ENCODE assay signal across 16 cellular contexts in genomic region chr6:29797120-29797519, GRCh38. TPM values are rescaled to one million over a fixed set of nuclear protein-coding genes. Genes with fewer than 3 reads are reported as not detected.
DNase-seq lines count a peak whose midpoint lies in the region; ATAC-seq and TF ChIP-seq lines count a peak whose summit lies in the region.
"Had no signal": no experiment of that assay in that cellular context is flagged by ENCODE, and none has a peak within 500 bp of the region (broad histone marks: within the 10 kb centered on the region; RNA-seq: fewer than 3 reads in every experiment).

No MANE protein-coding gene starts in this region.

- no peak overlapping the region for H3K4ac ChIP-seq in IMR-90 (ENCODE audit: low read depth, low read length)

- no peaks in the 10 kb centered on the region for H3K79me1 ChIP-seq in IMR-90 (ENCODE audit: low read depth in 1 of 2, low read length in 2 of 2)

- H3K36me3 ChIP-seq in IMR-90 (ENCODE audit: control insufficient read depth, insufficient read depth, low read length) = no peaks in the 10 kb centered on the region
- H3K36me3 ChIP-seq: BE2C had no signal

- TF ChIP-seq CTCF in IMR-90 (conservative IDR thresholded peaks at IDR 0.05; ENCODE audit: low read depth, low read length) = no peak
- no peak for TF ChIP-seq CTCF in GM10266 (IDR thresholded peaks at IDR 0.05; ENCODE audit: control insufficient read depth, insufficient read depth, low read depth, missing control alignments)
- TF ChIP-seq CTCF in CD4-positive, alpha-beta T cell (IDR thresholded peaks at IDR 0.05) = no peak
- TF ChIP-seq CTCF in natural killer cell (IDR thresholded peaks at IDR 0.05) = no peak

- H3K14ac ChIP-seq in IMR-90 (replicated peaks; ENCODE audit: low read depth, low read length) = no peak overlapping the region

- H3K27me3 ChIP-seq in IMR-90 (ENCODE audit: control insufficient read depth, insufficient read depth, low read length) = peaks cover 20% of the 10 kb centered on the region
- H3K27me3 ChIP-seq in CD4-positive, alpha-beta T cell (ENCODE audit: control insufficient read depth, insufficient read depth, low read length) = peaks cover 15% of the 10 kb centered on the region

- H3K27me3 Mint-ChIP-seq in CD4-positive, alpha-beta T cell = peaks cover 49% of the 10 kb centered on the region
- peaks cover 33 to 50% of the 10 kb centered on the region in 2 donors for H3K27me3 Mint-ChIP-seq in natural killer cell (ENCODE audit: low read depth in 2 of 2)

- no peak overlapping the region for H3K9ac ChIP-seq in IMR-90 (ENCODE audit: low read depth, low read length)

- CTCF ChIA-PET in IMR-90 (lab: Yijun Ruan, JAX) = no interaction called here
- CTCF ChIA-PET in CD4-positive, alpha-beta T cell (lab: Charles Lee) = no interaction called here

- H3K27ac Mint-ChIP-seq in CD4-positive, alpha-beta T cell = no peak overlapping the region
- H3K27ac Mint-ChIP-seq in natural killer cell = no peak overlapping the region
- H3K27ac Mint-ChIP-seq: endodermal cell; stimulated activated naive CD8-positive, alpha-beta T cell treated with anti-CD3 and anti-CD28 coated beads, Interleukin-15, Interleukin-2, amounts not matched to agents 100 ng/mL and 50 ng/mL, for 24 hours had no signal

- POLR2A ChIA-PET in IMR-90 (lab: Charles Lee; ENCODE audit: unreplicated experiment) = no interaction called here
- POLR2A ChIA-PET in CD4-positive, alpha-beta T cell (lab: Charles Lee) = interaction anchor here (0.6 to 2.4 kb wide), 2 partner anchors 151 to 158 kb away, joined by 3 to 21 read pairs; no protein-coding TSS in a partner anchor

- TF ChIP-seq RAD21 in IMR-90 (IDR thresholded peaks at IDR 0.05; ENCODE audit: low read length) = no peak

- in situ Hi-C loops in IMR-90 (cut with MboI; ENCODE audit: low sequenced_read_pairs) = no loop called here

- no peak overlapping the region for H3K4me3 ChIP-seq in IMR-90 (ENCODE audit: insufficient read depth, low read depth, low read length)
- H3K4me3 ChIP-seq: K562 had no signal

- no peak overlapping the region for H3K27ac ChIP-seq in IMR-90 (ENCODE audit: insufficient read depth, low read length)
- no peak overlapping the region for H3K27ac ChIP-seq in CD4-positive, alpha-beta T cell (ENCODE audit: low read depth, low read length)

- no peak for TF ChIP-seq POLR2A in IMR-90 (IDR thresholded peaks at IDR 0.05; ENCODE audit: low read depth, low read length)

- no peak overlapping the region for H3K23ac ChIP-seq in IMR-90 (ENCODE audit: low read depth, low read length)

- no peaks in the 10 kb centered on the region for H3K9me3 Mint-ChIP-seq in CD4-positive, alpha-beta T cell
- no peaks in the 10 kb centered on the region for H3K9me3 Mint-ChIP-seq in natural killer cell
- H3K9me3 Mint-ChIP-seq: stimulated activated naive CD8-positive, alpha-beta T cell treated with anti-CD3 and anti-CD28 coated beads, Interleukin-15, Interleukin-2, amounts not matched to agents 100 ng/mL and 50 ng/mL, for 24 hours had no signal

- no peak overlapping the region for H3K4me2 ChIP-seq in IMR-90 (ENCODE audit: low read depth, low read length)

- H3K36me3 Mint-ChIP-seq in CD4-positive, alpha-beta T cell (ENCODE audit: low read depth) = peaks cover 6% of the 10 kb centered on the region
- no peaks in the 10 kb centered on the region for H3K36me3 Mint-ChIP-seq in natural killer cell

- no peak overlapping the region for H2BK5ac ChIP-seq in IMR-90 (ENCODE audit: low read depth, low read length, poor library complexity, severe bottlenecking)

- no peaks in the 10 kb centered on the region for H3K9me3 ChIP-seq in IMR-90 (ENCODE audit: control insufficient read depth, insufficient read depth, low read length)
- H3K9me3 ChIP-seq in CD4-positive, alpha-beta T cell (ENCODE audit: control insufficient read depth, low read length) = no peaks in the 10 kb centered on the region
- H3K9me3 ChIP-seq: BE2C had no signal

- H2BK120ac ChIP-seq in IMR-90 (ENCODE audit: low read depth, low read length) = no peak overlapping the region

- no peak overlapping the region for H3K4me3 Mint-ChIP-seq in CD4-positive, alpha-beta T cell
- no peak overlapping the region for H3K4me3 Mint-ChIP-seq in natural killer cell
- H3K4me3 Mint-ChIP-seq: endodermal cell; stimulated activated naive CD8-positive, alpha-beta T cell treated with anti-CD3 and anti-CD28 coated beads, Interleukin-15, Interleukin-2, amounts not matched to agents 100 ng/mL and 50 ng/mL, for 24 hours had no signal

- H3K56ac ChIP-seq in IMR-90 (ENCODE audit: extremely low read depth, insufficient read depth, low read length) = no peak overlapping the region

- H4K5ac ChIP-seq in IMR-90 (ENCODE audit: low read depth, low read length) = no peak overlapping the region

- H4K91ac ChIP-seq in IMR-90 (ENCODE audit: insufficient read depth, low read depth, low read length) = no peak overlapping the region

- H2AFZ ChIP-seq in IMR-90 (replicated peaks; ENCODE audit: low read length, poor library complexity) = peak overlapping the region; percentile 51

- ATAC-seq in IMR-90 (ENCODE audit: low read depth) (peak; percentile 59; the same call in 1 of the 2 replicates), natural killer cell (no peak)
- ATAC-seq in CD4-positive, alpha-beta T cell (ENCODE audit: poor library complexity) = no peak
- ATAC-seq: K562, SK-N-SH treated with all-trans-retinoic acid at 6 μM for 48 hours had no signal

- no peak overlapping the region for H3K18ac ChIP-seq in IMR-90 (ENCODE audit: low read depth, low read length)

- no CpG with 5 or more reads among the region's 2 CpGs for WGBS in IMR-90 (ENCODE audit: extremely low coverage in 2 of 2, insufficient read length in 1 of 2), 2 experiments

- no TSS peak for BruUV-seq in IMR-90 (replicated peaks; lab: Mats Ljungman, UMichigan)

- no peaks in the 10 kb centered on the region for H4K20me1 ChIP-seq in IMR-90 (ENCODE audit: insufficient read depth, low read length)

- no peak overlapping the region for H4K8ac ChIP-seq in IMR-90 (ENCODE audit: low read depth in 2 of 2, low read length in 2 of 2)

- intact Hi-C loops in IMR-90 (cut with micrococcal nuclease) (no loop called here), natural killer cell (cut with micrococcal nuclease) (no loop called here)
- intact Hi-C loops in CD4-positive, alpha-beta T cell (cut with DNase I, micrococcal nuclease) = no loop called here

- no peaks in the 10 kb centered on the region for H3K4me1 ChIP-seq in IMR-90 (ENCODE audit: control insufficient read depth, insufficient read depth, low read length)
- H3K4me1 ChIP-seq: BE2C had no signal

- dilution Hi-C loops in IMR-90 (cut with HindIII; ENCODE audit: low sequenced_read_pairs, unreplicated experiment) = loop anchor here (10.0 kb wide), 1 partner anchor 158 kb away; no protein-coding TSS in a partner anchor

- no peaks in the 10 kb centered on the region for H3K9me1 ChIP-seq in IMR-90 (ENCODE audit: insufficient read depth, low read length)

- H3K4me1 Mint-ChIP-seq in CD4-positive, alpha-beta T cell (ENCODE audit: low read depth) = peaks cover 15% of the 10 kb centered on the region
- peaks cover 9 to 12% of the 10 kb centered on the region in 2 donors for H3K4me1 Mint-ChIP-seq in natural killer cell
- H3K4me1 Mint-ChIP-seq: endodermal cell had no signal

- no peak overlapping the region for H2AK9ac ChIP-seq in IMR-90 (replicated peaks; ENCODE audit: low read depth, low read length, poor library complexity)

- H2AK5ac ChIP-seq in IMR-90 (ENCODE audit: low read depth, low read length) = no peak overlapping the region

- peak; percentile 30 for DNase-seq in AG20443 (ENCODE audit: low spot score)
- peak; percentile 39 for DNase-seq in IMR-90
- DNase-seq in amniotic stem cell (lab: John Stamatoyannopoulos, UW) = peak; percentile 18
- peak; percentile 35 for DNase-seq in iris pigment epithelial cell (ENCODE audit: low read depth)
- no peak for DNase-seq in GM10266 (ENCODE audit: extremely low spot score)
- DNase-seq in CD4-positive, alpha-beta T cell = no peak
- DNase-seq in NCI-H2081 (lab: John Stamatoyannopoulos, UW) = no peak
- no peak for DNase-seq in natural killer cell
- DNase-seq: activated CD4-positive, CD25-positive, alpha-beta regulatory T cell; activated T-cell treated with anti-CD3 and anti-CD28 coated beads, Interleukin-2, amount 50 U/mL, for 1 hour; BE2C; endodermal cell had no signal

- no peak overlapping the region for H2BK20ac ChIP-seq in IMR-90 (ENCODE audit: low read depth, low read length)

- H2BK15ac ChIP-seq in IMR-90 (ENCODE audit: low read depth, low read length) = no peak overlapping the region

TF ChIP-seq in IMR-90, 13 proteins besides CTCF, POLR2A, EP300 and RAD21 (continues in another document):
- TF ChIP-seq CEBPB (IDR thresholded peaks at IDR 0.05; ENCODE audit: low read depth, low read length) = no peak
- TF ChIP-seq SMC3 (IDR thresholded peaks at IDR 0.05; ENCODE audit: low read depth, low read length) = no peak
- TF ChIP-seq USF2 (IDR thresholded peaks at IDR 0.05; ENCODE audit: low read depth, low read length) = no peak
- no peak for TF ChIP-seq MAZ (IDR thresholded peaks at IDR 0.05; ENCODE audit: borderline replicate concordance, low read depth, low read length)
- TF ChIP-seq ELK1 (IDR thresholded peaks at IDR 0.05; ENCODE audit: borderline replicate concordance, low read depth, low read length) = no peak
- TF ChIP-seq NFE2L2 (IDR thresholded peaks at IDR 0.05; ENCODE audit: low read depth, low read length) = no peak
- TF ChIP-seq RFX5 (IDR thresholded peaks at IDR 0.05; ENCODE audit: low read depth, low read length) = no peak
- TF ChIP-seq MAFK (IDR thresholded peaks at IDR 0.05; ENCODE audit: low read depth, low read length) = no peak

RNA-seq across cellular contexts. Expression of gene HLA-G, which starts 30.5 kb away (rescaled TPM):
- not detected in 2 replicates for total RNA-seq in IMR-90 (2012; rRNA removed)
- not detected in 2 replicates for polyA plus RNA-seq in IMR-90 (2012; rRNA removed)
- 0.04 TPM in 1 of 2 replicates, not detected in the other for polyA plus RNA-seq in IMR-90 (2012; cell fraction: cytosol; rRNA removed)
- polyA plus RNA-seq in IMR-90 (2012; cell fraction: nucleus; rRNA removed; ENCODE audit: low replicate concordance) = not detected in 2 replicates
- 1 to 10 TPM; 2.7 to 2.9 TPM for total RNA-seq in CD4-positive, alpha-beta T cell
- total RNA-seq in natural killer cell = 1 to 10 TPM; 1.6 to 7.7 (median 4.0) TPM
- total RNA-seq: G401, K562 had no signal

Comparison
In these comparisons a context has a peak if more than half of its experiments do, and no peak if none do; other contexts are left out.
1. DNase-seq: peak in AG20443 (single experiment), IMR-90 (single experiment), amniotic stem cell (single experiment) and iris pigment epithelial cell (single experiment); none in GM10266 (single experiment), CD4-positive, alpha-beta T cell (0 of 10), NCI-H2081 (0 of 2) and natural killer cell (single experiment).